In the genomic region with DNA sequence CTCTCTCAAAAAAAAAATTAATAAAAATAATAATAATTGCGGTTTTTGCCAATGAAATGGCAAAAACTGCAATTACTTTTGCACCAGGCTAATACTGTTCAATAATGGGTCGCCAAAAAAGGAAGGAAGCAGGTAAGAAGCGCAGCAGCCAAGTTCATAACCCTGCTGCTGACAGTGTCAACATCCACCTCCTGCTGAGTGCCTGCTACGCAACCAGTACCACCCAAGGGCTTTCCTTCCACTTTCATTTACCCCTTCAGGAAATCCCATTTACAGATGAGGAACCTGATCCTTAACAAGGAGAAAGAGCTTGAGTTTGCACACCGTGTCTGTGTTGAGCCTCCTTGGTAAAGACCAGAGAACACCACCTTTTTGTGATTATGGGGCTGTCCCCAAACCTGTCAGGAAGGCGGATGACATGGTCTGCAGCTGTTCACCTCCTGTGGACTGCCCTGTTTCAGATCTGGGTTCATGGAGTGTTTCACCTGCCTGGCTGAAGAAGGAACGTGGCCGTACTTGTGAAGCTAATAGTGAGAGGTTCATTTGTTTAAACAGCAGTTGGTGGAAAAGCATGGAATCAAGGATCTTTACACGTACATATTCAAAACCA, we compare ENCODE assay signal across 19 cellular contexts.
A peak's percentile ranks its signal among the peaks of the same experiment; 100 is the strongest.
DNase-seq lines count a peak whose midpoint lies in the region; ATAC-seq and TF ChIP-seq lines count a peak whose summit lies in the region.
"Had no signal": no experiment of that assay in that cellular context is flagged by ENCODE, and none has a peak within 500 bp of the region (broad histone marks: within the 10 kb centered on the region; RNA-seq: fewer than 3 reads in every experiment).

No MANE protein-coding gene starts in this region.

- H3K4me3 Mint-ChIP-seq in activated naive CD8-positive, alpha-beta T cell treated with anti-CD3 and anti-CD28 coated beads, Interleukin-2, amount 50 U/mL, for 24 hours: no peak overlapping the region
- H3K4me3 Mint-ChIP-seq: neural crest cell; stimulated activated effector memory CD8-positive, alpha-beta T cell treated with anti-CD3 and anti-CD28 coated beads, Interleukin-12 subunit alpha, Interleukin-12 subunit beta, amount 100 ng/mL, for 72 hours had no signal

- no peaks in the 10 kb centered on the region for H3K27me3 Mint-ChIP-seq in activated naive CD8-positive, alpha-beta T cell treated with anti-CD3 and anti-CD28 coated beads, Interleukin-2, amount 50 U/mL, for 24 hours

- H3K9me3 Mint-ChIP-seq in activated naive CD4-positive, alpha-beta T cell treated with anti-CD3 and anti-CD28 coated beads, Interleukin-2, amount 50 U/mL, for 72 hours: peaks cover 6 to 8% of the 10 kb centered on the region in 2 donors
- H3K9me3 Mint-ChIP-seq in activated naive CD8-positive, alpha-beta T cell treated with anti-CD3 and anti-CD28 coated beads, Interleukin-2, amount 50 U/mL, for 24 hours: peaks cover 5% of the 10 kb centered on the region
- H3K9me3 Mint-ChIP-seq: stimulated activated effector memory CD8-positive, alpha-beta T cell treated with anti-CD3 and anti-CD28 coated beads, Interleukin-12 subunit alpha, Interleukin-12 subunit beta, amount 100 ng/mL, for 72 hours had no signal

- H3K27me3 ChIP-seq in left ventricle myocardium inferior (ENCODE audit: low read depth): no peaks in the 10 kb centered on the region
- H3K27me3 ChIP-seq: hepatocyte, SJSA1, tibial artery had no signal

- no peak overlapping the region for H3K4me3 ChIP-seq in left ventricle myocardium inferior
- H3K4me3 ChIP-seq: hepatocyte, SJSA1, tibial artery had no signal

- intact Hi-C loops in left ventricle myocardium inferior (cut with micrococcal nuclease): no loop called here

- peaks cover 19 to 25% of the 10 kb centered on the region in 2 donors for H3K36me3 Mint-ChIP-seq in activated naive CD4-positive, alpha-beta T cell treated with anti-CD3 and anti-CD28 coated beads, Interleukin-2, amount 50 U/mL, for 72 hours
- peaks cover 20% of the 10 kb centered on the region for H3K36me3 Mint-ChIP-seq in activated naive CD8-positive, alpha-beta T cell treated with anti-CD3 and anti-CD28 coated beads, Interleukin-2, amount 50 U/mL, for 24 hours (ENCODE audit: low read depth)

- DNase-seq in COLO668 (lab: John Stamatoyannopoulos, UW; ENCODE audit: unreplicated experiment) (peak; percentile 17), Daoy (ENCODE audit: low read depth) (peak; percentile 69), NCI-H2081 (lab: John Stamatoyannopoulos, UW) (peak; percentile 17 to 80), SKM-1 (lab: John Stamatoyannopoulos, UW; ENCODE audit: unreplicated experiment) (peak; percentile 60), left ventricle myocardium inferior (no peak), cerebellar nuclear complex (lab: John Stamatoyannopoulos, UW) (no peak)
- no peak for DNase-seq in activated naive CD4-positive, alpha-beta T cell treated with anti-CD3 and anti-CD28 coated beads, Interleukin-2, amount 50 U/mL, for 72 hours (ENCODE audit: low spot score in 2 of 2)
- no peak for DNase-seq in activated naive CD8-positive, alpha-beta T cell treated with anti-CD3 and anti-CD28 coated beads, Interleukin-2, amount 50 U/mL, for 24 hours
- DNase-seq: activated CD4-positive, CD25-positive, alpha-beta regulatory T cell treated with anti-CD3 and anti-CD28 coated beads, Interleukin-2, amount 50 U/mL, for 72 hours; activated naive CD4-positive, alpha-beta T cell; AML-193; aorta; NCI-H1694 treated with DMSO at 0.1 percent for 48 hours; NK-92 treated with Interleukin-12 subunit alpha and Interleukin-12 subunit beta, amount 100 ng/mL, for 24 hours; tibial artery had no signal

- peaks cover 24% of the 10 kb centered on the region for H3K4me1 Mint-ChIP-seq in activated naive CD8-positive, alpha-beta T cell treated with anti-CD3 and anti-CD28 coated beads, Interleukin-2, amount 50 U/mL, for 24 hours

- TF ChIP-seq CTCF in left ventricle myocardium inferior (IDR thresholded peaks at IDR 0.05; ENCODE audit: borderline replicate concordance): no peak

- no peak for ATAC-seq in activated naive CD4-positive, alpha-beta T cell treated with anti-CD3 and anti-CD28 coated beads, Interleukin-2, amount 50 U/mL, for 72 hours
- ATAC-seq in activated naive CD8-positive, alpha-beta T cell treated with anti-CD3 and anti-CD28 coated beads, Interleukin-2, amount 50 U/mL, for 24 hours: no peak
- ATAC-seq: stimulated activated effector memory CD8-positive, alpha-beta T cell treated with anti-CD3 and anti-CD28 coated beads, Interleukin-12 subunit alpha, Interleukin-12 subunit beta, amount 100 ng/mL, for 72 hours had no signal

- H3K27ac ChIP-seq in left ventricle myocardium inferior (replicated peaks): no peak overlapping the region
- H3K27ac ChIP-seq: hepatocyte, SJSA1, tibial artery had no signal

- H3K4me1 ChIP-seq in left ventricle myocardium inferior: no peaks in the 10 kb centered on the region
- H3K4me1 ChIP-seq: tibial artery had no signal

- H3K36me3 ChIP-seq in left ventricle myocardium inferior: no peaks in the 10 kb centered on the region
- H3K36me3 ChIP-seq: SJSA1 had no signal

- peaks cover 20% of the 10 kb centered on the region for H3K9me3 ChIP-seq in left ventricle myocardium inferior (replicated peaks)
- H3K9me3 ChIP-seq: SJSA1 had no signal

- no peak overlapping the region for H3K27ac Mint-ChIP-seq in activated naive CD4-positive, alpha-beta T cell treated with anti-CD3 and anti-CD28 coated beads, Interleukin-2, amount 50 U/mL, for 72 hours
- H3K27ac Mint-ChIP-seq in activated naive CD8-positive, alpha-beta T cell treated with anti-CD3 and anti-CD28 coated beads, Interleukin-2, amount 50 U/mL, for 24 hours: no peak overlapping the region
- H3K27ac Mint-ChIP-seq: stimulated activated effector memory CD8-positive, alpha-beta T cell treated with anti-CD3 and anti-CD28 coated beads, Interleukin-12 subunit alpha, Interleukin-12 subunit beta, amount 100 ng/mL, for 72 hours had no signal

Comparison
In these comparisons a context has a peak if more than half of its experiments do, and no peak if none do; other contexts are left out.
1. DNase-seq: peak in COLO668 (single experiment), Daoy (single experiment), NCI-H2081 (2 of 2) and SKM-1 (single experiment); none in left ventricle myocardium inferior (single experiment), cerebellar nuclear complex (0 of 2), activated naive CD4-positive, alpha-beta T cell treated with anti-CD3 and anti-CD28 coated beads, Interleukin-2, amount 50 U/mL, for 72 hours (0 of 2) and activated naive CD8-positive, alpha-beta T cell treated with anti-CD3 and anti-CD28 coated beads, Interleukin-2, amount 50 U/mL, for 24 hours (single experiment).